In genomic region chr5:54523534-54523933, GRCh38 we compare ENCODE assay signal across 14 cellular contexts. TPM values are rescaled to one million over a fixed set of nuclear protein-coding genes. Genes with fewer than 3 reads are reported as not detected.
DNase-seq lines count a peak whose midpoint lies in the region; ATAC-seq and TF ChIP-seq lines count a peak whose summit lies in the region.
"Had no signal": no experiment of that assay in that cellular context is flagged by ENCODE, and none has a peak within 500 bp of the region (broad histone marks: within the 10 kb centered on the region; RNA-seq: fewer than 3 reads in every experiment).

No MANE protein-coding gene starts in this region.

- no peaks in the 10 kb centered on the region for H3F3A ChIP-seq in GM23338 (replicated peaks; ENCODE audit: low read depth)

- intact Hi-C loops in left lung (cut with DNase I), result no loop called here

- H3K4me2 ChIP-seq in GM23338, result no peak overlapping the region

- DNase-seq in GM23338 (ENCODE audit: low spot score) (no peak), left lung (no peak), SKM-1 (lab: John Stamatoyannopoulos, UW; ENCODE audit: unreplicated experiment) (no peak)
- DNase-seq in activated CD8-positive, alpha-beta memory T cell treated with anti-CD3 and anti-CD28 coated beads for 24 hours, result no peak
- DNase-seq: activated CD4-positive, alpha-beta T cell treated with anti-CD3 and anti-CD28 coated beads, Interleukin-2, amount 10 ng/mL, durations not matched to agents 7 days and 5 days; DMS153; ovary; stimulated activated CD4-positive, alpha-beta T cell treated with anti-CD3 and anti-CD28 coated beads, Interleukin-4, amount 100 ng/mL, for 4 hours had no signal

- H3K27ac Mint-ChIP-seq in GM23338, result no peak overlapping the region
- H3K27ac Mint-ChIP-seq: activated CD4-positive, alpha-beta T cell treated with anti-CD3 and anti-CD28 coated beads, Interleukin-2, amount 10 ng/mL, durations not matched to agents 7 days and 5 days; activated naive CD8-positive, alpha-beta T cell had no signal

- H3K9me2 ChIP-seq in GM23338 (ENCODE audit: insufficient read depth), result peaks cover 4% of the 10 kb centered on the region; the same call in 1 of the 2 replicates

- peak; percentile 34 for ATAC-seq in GM23338
- ATAC-seq in left lung, result no peak
- ATAC-seq in GM18907 (IDR thresholded peaks at IDR 0.05; ENCODE audit: unreplicated experiment), result no peak
- ATAC-seq in GM19328 (IDR thresholded peaks at IDR 0.05; ENCODE audit: unreplicated experiment), result no peak
- ATAC-seq: SK-N-SH treated with all-trans-retinoic acid at 6 μM for 48 hours had no signal

- H3K36me3 ChIP-seq in GM23338 (ENCODE audit: insufficient read depth) (no peaks in the 10 kb centered on the region), left lung (peaks cover 0 to 5% of the 10 kb centered on the region in 2 donors), subcutaneous abdominal adipose tissue (ENCODE audit: control insufficient read depth in 5 of 5, insufficient read depth in 5 of 5, low read length in 5 of 5) (peaks cover 0 to 4% (median 0%) of the 10 kb centered on the region in 5 donors)
- H3K36me3 ChIP-seq: ovary had no signal

- H3K4me1 Mint-ChIP-seq in GM23338, result peaks cover 34% of the 10 kb centered on the region

- H3K27ac ChIP-seq in GM23338 (ENCODE audit: low read depth) (no peak overlapping the region), left lung (peak overlapping the region; percentile 30 to 57), subcutaneous abdominal adipose tissue (ENCODE audit: low read depth, low read length) (peak overlapping the region; percentile 59)

- no peak overlapping the region for H2AFZ ChIP-seq in GM23338

- no peak for TF ChIP-seq CTCF in GM23338 (conservative IDR thresholded peaks at IDR 0.05; ENCODE audit: low read depth in 2 of 2)
- TF ChIP-seq CTCF in WI38 (IDR thresholded peaks at IDR 0.05; ENCODE audit: low read depth, low read length), result no peak
- TF ChIP-seq CTCF in left lung (IDR thresholded peaks at IDR 0.05), result no peak

- H3K4me1 ChIP-seq in GM23338 (ENCODE audit: insufficient read depth) (peaks cover 16% of the 10 kb centered on the region; the same call in 1 of the 2 replicates), left lung (peaks cover 52 to 89% of the 10 kb centered on the region in 2 donors), subcutaneous abdominal adipose tissue (ENCODE audit: control insufficient read depth in 5 of 5, insufficient read depth in 5 of 5, low read length in 5 of 5) (peaks cover 0 to 91% (median 87%) of the 10 kb centered on the region in 5 donors)

- H3K27me3 ChIP-seq in GM23338 (ENCODE audit: insufficient read depth), result peaks cover 13% of the 10 kb centered on the region
- H3K27me3 ChIP-seq in left lung, result no peaks in the 10 kb centered on the region
- H3K27me3 ChIP-seq in subcutaneous abdominal adipose tissue (ENCODE audit: control insufficient read depth in 5 of 5, insufficient read depth in 4 of 5, low read length in 5 of 5), result no peaks in the 10 kb centered on the region
- H3K27me3 ChIP-seq: ovary had no signal

- H3K79me2 ChIP-seq in GM23338 (replicated peaks; ENCODE audit: insufficient read depth), result peaks cover 98% of the 10 kb centered on the region

- no peak overlapping the region for H3K4me3 ChIP-seq in GM23338
- H3K4me3 ChIP-seq in WI38 (ENCODE audit: low read depth, low read length), result peak overlapping the region; percentile 77
- peak overlapping the region in 1 of 2 donors; percentile 20 for H3K4me3 ChIP-seq in left lung
- peak overlapping the region in 2 of 5 donors; percentile 2 to 12 for H3K4me3 ChIP-seq in subcutaneous abdominal adipose tissue (ENCODE audit: low read depth in 1 of 5, low read length in 5 of 5)

- peaks cover 8% of the 10 kb centered on the region; the same call in 1 of the 3 replicates for H3K9me3 Mint-ChIP-seq in GM23338
- H3K9me3 Mint-ChIP-seq: activated CD4-positive, alpha-beta T cell treated with anti-CD3 and anti-CD28 coated beads, Interleukin-2, amount 10 ng/mL, durations not matched to agents 7 days and 5 days had no signal

- 0 out of 2 replicates have a peak, but pooled peaks cover 3% of the 10 kb centered on the region for H4K20me1 ChIP-seq in GM23338 (replicated peaks; ENCODE audit: insufficient read depth)

- peaks cover 11% of the 10 kb centered on the region for H3K27me3 Mint-ChIP-seq in GM23338 (ENCODE audit: insufficient read depth, low read depth, poor library complexity)
- H3K27me3 Mint-ChIP-seq: activated CD4-positive, alpha-beta T cell treated with anti-CD3 and anti-CD28 coated beads, Interleukin-2, amount 10 ng/mL, durations not matched to agents 7 days and 5 days; activated naive CD8-positive, alpha-beta T cell had no signal

- peak overlapping the region in 2 of 5 donors; percentile 35 to 39 for H3K9ac ChIP-seq in subcutaneous abdominal adipose tissue (ENCODE audit: low read length in 5 of 5)

- H3K9me3 ChIP-seq in left lung (no peaks in the 10 kb centered on the region), subcutaneous abdominal adipose tissue (ENCODE audit: control insufficient read depth in 5 of 5, low read length in 5 of 5) (no peaks in the 10 kb centered on the region)
- H3K9me3 ChIP-seq: ovary had no signal

- H3K4me3 Mint-ChIP-seq in GM23338, result no peak overlapping the region
- H3K4me3 Mint-ChIP-seq: activated CD4-positive, alpha-beta T cell treated with anti-CD3 and anti-CD28 coated beads, Interleukin-2, amount 10 ng/mL, durations not matched to agents 7 days and 5 days had no signal

- peaks cover 15% of the 10 kb centered on the region for H3K36me3 Mint-ChIP-seq in GM23338 (ENCODE audit: low read depth)

TF ChIP-seq in GM23338, 12 proteins besides CTCF, POLR2A, EP300 and RAD21 (continues in another document):
- no peak for TF ChIP-seq NANOG (IDR thresholded peaks at IDR 0.05; ENCODE audit: borderline replicate concordance)
- TF ChIP-seq POLR2AphosphoS5 (IDR thresholded peaks at IDR 0.05; ENCODE audit: low read depth), result no peak
- TF ChIP-seq, protein P1, sequence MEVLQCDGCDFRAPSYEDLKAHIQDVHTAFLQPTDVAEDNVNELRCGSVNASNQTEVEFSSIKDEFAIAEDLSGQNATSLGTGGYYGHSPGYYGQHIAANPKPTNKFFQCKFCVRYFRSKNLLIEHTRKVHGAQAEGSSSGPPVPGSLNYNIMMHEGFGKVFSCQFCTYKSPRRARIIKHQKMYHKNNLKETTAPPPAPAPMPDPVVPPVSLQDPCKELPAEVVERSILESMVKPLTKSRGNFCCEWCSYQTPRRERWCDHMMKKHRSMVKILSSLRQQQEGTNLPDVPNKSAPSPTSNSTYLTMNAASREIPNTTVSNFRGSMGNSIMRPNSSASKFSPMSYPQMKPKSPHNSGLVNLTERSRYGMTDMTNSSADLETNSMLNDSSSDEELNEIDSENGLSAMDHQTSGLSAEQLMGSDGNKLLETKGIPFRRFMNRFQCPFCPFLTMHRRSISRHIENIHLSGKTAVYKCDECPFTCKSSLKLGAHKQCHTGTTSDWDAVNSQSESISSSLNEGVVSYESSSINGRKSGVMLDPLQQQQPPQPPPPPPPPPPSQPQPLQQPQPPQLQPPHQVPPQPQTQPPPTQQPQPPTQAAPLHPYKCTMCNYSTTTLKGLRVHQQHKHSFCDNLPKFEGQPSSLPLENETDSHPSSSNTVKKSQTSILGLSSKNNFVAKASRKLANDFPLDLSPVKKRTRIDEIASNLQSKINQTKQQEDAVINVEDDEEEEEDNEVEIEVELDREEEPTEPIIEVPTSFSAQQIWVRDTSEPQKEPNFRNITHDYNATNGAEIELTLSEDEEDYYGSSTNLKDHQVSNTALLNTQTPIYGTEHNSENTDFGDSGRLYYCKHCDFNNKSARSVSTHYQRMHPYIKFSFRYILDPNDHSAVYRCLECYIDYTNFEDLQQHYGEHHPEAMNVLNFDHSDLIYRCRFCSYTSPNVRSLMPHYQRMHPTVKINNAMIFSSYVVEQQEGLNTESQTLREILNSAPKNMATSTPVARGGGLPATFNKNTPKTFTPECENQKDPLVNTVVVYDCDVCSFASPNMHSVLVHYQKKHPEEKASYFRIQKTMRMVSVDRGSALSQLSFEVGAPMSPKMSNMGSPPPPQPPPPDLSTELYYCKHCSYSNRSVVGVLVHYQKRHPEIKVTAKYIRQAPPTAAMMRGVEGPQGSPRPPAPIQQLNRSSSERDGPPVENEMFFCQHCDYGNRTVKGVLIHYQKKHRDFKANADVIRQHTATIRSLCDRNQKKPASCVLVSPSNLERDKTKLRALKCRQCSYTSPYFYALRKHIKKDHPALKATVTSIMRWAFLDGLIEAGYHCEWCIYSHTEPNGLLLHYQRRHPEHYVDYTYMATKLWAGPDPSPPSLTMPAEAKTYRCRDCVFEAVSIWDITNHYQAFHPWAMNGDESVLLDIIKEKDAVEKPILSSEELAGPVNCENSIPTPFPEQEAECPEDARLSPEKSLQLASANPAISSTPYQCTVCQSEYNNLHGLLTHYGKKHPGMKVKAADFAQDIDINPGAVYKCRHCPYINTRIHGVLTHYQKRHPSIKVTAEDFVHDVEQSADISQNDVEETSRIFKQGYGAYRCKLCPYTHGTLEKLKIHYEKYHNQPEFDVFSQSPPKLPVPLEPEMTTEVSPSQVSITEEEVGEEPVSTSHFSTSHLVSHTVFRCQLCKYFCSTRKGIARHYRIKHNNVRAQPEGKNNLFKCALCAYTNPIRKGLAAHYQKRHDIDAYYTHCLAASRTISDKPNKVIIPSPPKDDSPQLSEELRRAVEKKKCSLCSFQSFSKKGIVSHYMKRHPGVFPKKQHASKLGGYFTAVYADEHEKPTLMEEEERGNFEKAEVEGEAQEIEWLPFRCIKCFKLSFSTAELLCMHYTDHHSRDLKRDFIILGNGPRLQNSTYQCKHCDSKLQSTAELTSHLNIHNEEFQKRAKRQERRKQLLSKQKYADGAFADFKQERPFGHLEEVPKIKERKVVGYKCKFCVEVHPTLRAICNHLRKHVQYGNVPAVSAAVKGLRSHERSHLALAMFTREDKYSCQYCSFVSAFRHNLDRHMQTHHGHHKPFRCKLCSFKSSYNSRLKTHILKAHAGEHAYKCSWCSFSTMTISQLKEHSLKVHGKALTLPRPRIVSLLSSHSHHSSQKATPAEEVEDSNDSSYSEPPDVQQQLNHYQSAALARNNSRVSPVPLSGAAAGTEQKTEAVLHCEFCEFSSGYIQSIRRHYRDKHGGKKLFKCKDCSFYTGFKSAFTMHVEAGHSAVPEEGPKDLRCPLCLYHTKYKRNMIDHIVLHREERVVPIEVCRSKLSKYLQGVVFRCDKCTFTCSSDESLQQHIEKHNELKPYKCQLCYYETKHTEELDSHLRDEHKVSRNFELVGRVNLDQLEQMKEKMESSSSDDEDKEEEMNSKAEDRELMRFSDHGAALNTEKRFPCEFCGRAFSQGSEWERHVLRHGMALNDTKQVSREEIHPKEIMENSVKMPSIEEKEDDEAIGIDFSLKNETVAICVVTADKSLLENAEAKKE (CRISPR knock-in tag; IDR thresholded peaks at IDR 0.05), result no peak
- TF ChIP-seq CREB1 (CRISPR knock-in tag; IDR thresholded peaks at IDR 0.05; ENCODE audit: low read depth), result no peak
- no peak for TF ChIP-seq ZNF114 (CRISPR knock-in tag; IDR thresholded peaks at IDR 0.05)

RNA-seq across cellular contexts. Expression of gene SNX18, which starts 6.0 kb away (rescaled TPM):
- total RNA-seq in GM23338 (2014; rRNA removed; shearing (Covaris generic)), result 23.7 and 33.0 TPM in 2 replicates
- 4.7 and 5.3 TPM in 2 replicates for polyA plus RNA-seq in GM23338 (2016; fragmentation: Nextera tagmentation; extraction: Ambion mirVana)
- 10 to 100 TPM; 32.2 to 39.2 TPM for total RNA-seq in left lung
